In genomic region chr20:63835031-63835858, GRCh38 we compare ENCODE assay signal across 1 cellular context.
A peak's percentile ranks its signal among the peaks of the same experiment; 100 is the strongest.
TF ChIP-seq lines count a peak whose summit lies in the region.

No MANE protein-coding gene starts in this region.

TF ChIP-seq in SK-N-SH, 30 proteins besides CTCF, POLR2A, EP300 and RAD21 (continued from another document):
- TF ChIP-seq, protein P1, sequence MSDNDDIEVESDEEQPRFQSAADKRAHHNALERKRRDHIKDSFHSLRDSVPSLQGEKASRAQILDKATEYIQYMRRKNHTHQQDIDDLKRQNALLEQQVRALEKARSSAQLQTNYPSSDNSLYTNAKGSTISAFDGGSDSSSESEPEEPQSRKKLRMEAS (IDR thresholded peaks at IDR 0.05; ENCODE audit: low read depth) = no peak
- TF ChIP-seq FOXM1 (IDR thresholded peaks at IDR 0.05; ENCODE audit: low read depth) = no peak
- TF ChIP-seq FOSL2 (IDR thresholded peaks at IDR 0.05; ENCODE audit: borderline replicate concordance, low read depth) = no peak
- peak; percentile 60; the same call in 1 of the 2 replicates for TF ChIP-seq MXI1 (IDR thresholded peaks at IDR 0.05; ENCODE audit: low read depth, low read length)
- TF ChIP-seq, protein P2, sequence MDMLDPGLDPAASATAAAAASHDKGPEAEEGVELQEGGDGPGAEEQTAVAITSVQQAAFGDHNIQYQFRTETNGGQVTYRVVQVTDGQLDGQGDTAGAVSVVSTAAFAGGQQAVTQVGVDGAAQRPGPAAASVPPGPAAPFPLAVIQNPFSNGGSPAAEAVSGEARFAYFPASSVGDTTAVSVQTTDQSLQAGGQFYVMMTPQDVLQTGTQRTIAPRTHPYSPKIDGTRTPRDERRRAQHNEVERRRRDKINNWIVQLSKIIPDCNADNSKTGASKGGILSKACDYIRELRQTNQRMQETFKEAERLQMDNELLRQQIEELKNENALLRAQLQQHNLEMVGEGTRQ (IDR thresholded peaks at IDR 0.05; ENCODE audit: borderline replicate concordance, low read depth, low read length) = no peak
- TF ChIP-seq GATA2 (CRISPR knock-in tag; IDR thresholded peaks at IDR 0.05) = no peak
- no peak for TF ChIP-seq CHD2 (IDR thresholded peaks at IDR 0.05; ENCODE audit: low read length, partially characterized antibody)
